ENCODE assay signal across 8 cellular contexts in genomic region chr11:62591448-62592215, GRCh38. TPM values are rescaled to one million over a fixed set of nuclear protein-coding genes. Genes with fewer than 3 reads are reported as not detected.
DNase-seq lines count a peak whose midpoint lies in the region; ATAC-seq, FAIRE-seq and TF ChIP-seq lines count a peak whose summit lies in the region.

A gene with protein sequence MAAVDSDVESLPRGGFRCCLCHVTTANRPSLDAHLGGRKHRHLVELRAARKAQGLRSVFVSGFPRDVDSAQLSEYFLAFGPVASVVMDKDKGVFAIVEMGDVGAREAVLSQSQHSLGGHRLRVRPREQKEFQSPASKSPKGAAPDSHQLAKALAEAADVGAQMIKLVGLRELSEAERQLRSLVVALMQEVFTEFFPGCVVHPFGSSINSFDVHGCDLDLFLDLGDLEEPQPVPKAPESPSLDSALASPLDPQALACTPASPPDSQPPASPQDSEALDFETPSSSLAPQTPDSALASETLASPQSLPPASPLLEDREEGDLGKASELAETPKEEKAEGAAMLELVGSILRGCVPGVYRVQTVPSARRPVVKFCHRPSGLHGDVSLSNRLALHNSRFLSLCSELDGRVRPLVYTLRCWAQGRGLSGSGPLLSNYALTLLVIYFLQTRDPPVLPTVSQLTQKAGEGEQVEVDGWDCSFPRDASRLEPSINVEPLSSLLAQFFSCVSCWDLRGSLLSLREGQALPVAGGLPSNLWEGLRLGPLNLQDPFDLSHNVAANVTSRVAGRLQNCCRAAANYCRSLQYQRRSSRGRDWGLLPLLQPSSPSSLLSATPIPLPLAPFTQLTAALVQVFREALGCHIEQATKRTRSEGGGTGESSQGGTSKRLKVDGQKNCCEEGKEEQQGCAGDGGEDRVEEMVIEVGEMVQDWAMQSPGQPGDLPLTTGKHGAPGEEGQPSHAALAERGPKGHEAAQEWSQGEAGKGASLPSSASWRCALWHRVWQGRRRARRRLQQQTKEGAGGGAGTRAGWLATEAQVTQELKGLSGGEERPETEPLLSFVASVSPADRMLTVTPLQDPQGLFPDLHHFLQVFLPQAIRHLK (minus strand): TSS chr11:62591523. CDS start chr11:62591485, 38 bp downstream.

- peak within 1 kb of the TSS; percentile 77 for H3K4me3 ChIP-seq in AG04449 (ENCODE audit: low read depth, low read length)
- H3K4me3 ChIP-seq in WI38 (ENCODE audit: low read depth, low read length), result peak within 1 kb of the TSS; percentile 76
- peak within 1 kb of the TSS; percentile 64 for H3K4me3 ChIP-seq in bronchial epithelial cell (ENCODE audit: low read depth, low read length)
- H3K4me3 ChIP-seq in smooth muscle cell, result peak within 1 kb of the TSS; percentile 84

- H3F3A ChIP-seq in smooth muscle cell (ENCODE audit: low read depth), result peaks cover 14% of the 10 kb centered on the region

- no peaks in the 10 kb centered on the region for H3K9me3 ChIP-seq in smooth muscle cell (replicated peaks; ENCODE audit: low read depth)

- CTCF ChIA-PET in AG04449 (lab: Yijun Ruan, JAX), result interaction anchor here (0.7 to 6.8 kb wide), 25 partner anchors 10 to 271 kb away, joined by 3 to 95 read pairs (median 4); partner anchors contain the start of genes B3GAT3, C11orf98, CSKMT and EEF1G

- FAIRE-seq in bronchial epithelial cell (lab: Jason Lieb, UNC), result peak; percentile 50

- POLR2A ChIA-PET in AG04449 (lab: Yijun Ruan, JAX), result interaction anchor here (0.6 to 3.1 kb wide), 38 partner anchors 9 to 290 kb away, joined by 3 to 65 read pairs (median 5); partner anchors contain the start of genes AHNAK, B3GAT3, C11orf98 and CSKMT

- 1% methylated on average over 64 of the region's 64 CpGs for WGBS in smooth muscle cell (ENCODE audit: low lambda C conversion rate)

- no peaks in the 10 kb centered on the region for H3K4me1 ChIP-seq in smooth muscle cell (ENCODE audit: low read depth)

- H3K27ac ChIP-seq in smooth muscle cell (ENCODE audit: low read depth), result peak within 1 kb of the TSS; percentile 90

- peak; percentile 97 for DNase-seq in AG04449 (ENCODE audit: low read depth, low spot score)
- DNase-seq in NCI-H2227 treated with DMSO at 0.1 percent for 48 hours (lab: John Stamatoyannopoulos, UW), result peak; percentile 99
- peak; percentile 98 for DNase-seq in bronchial epithelial cell (ENCODE audit: low read depth)
- peak; percentile 90 for DNase-seq in iPS-NIHi7 (ENCODE audit: extremely low spot score)
- DNase-seq in smooth muscle cell (lab: John Stamatoyannopoulos, UW; ENCODE audit: unreplicated experiment), result peak; percentile 77

- peak; percentile 76 for ATAC-seq in GM18907 (IDR thresholded peaks at IDR 0.05; ENCODE audit: unreplicated experiment)
- peak; percentile 86 for ATAC-seq in HG03159 (IDR thresholded peaks at IDR 0.05; ENCODE audit: unreplicated experiment)

- peak within 1 kb of the TSS; percentile 92 for H3K9ac ChIP-seq in smooth muscle cell (ENCODE audit: low read depth)

- H3K27me3 ChIP-seq in bronchial epithelial cell (ENCODE audit: control insufficient read depth, insufficient read depth, low read length) (no peaks in the 10 kb centered on the region), smooth muscle cell (ENCODE audit: low read depth) (no peaks in the 10 kb centered on the region)

- H2AFZ ChIP-seq in smooth muscle cell (ENCODE audit: low read depth), result peak within 1 kb of the TSS; percentile 80

- peak within 1 kb of the TSS; percentile 91 for H3K4me2 ChIP-seq in smooth muscle cell

- TF ChIP-seq CTCF in AG04449 (IDR thresholded peaks at IDR 0.05; ENCODE audit: insufficient read depth, low read length, missing control alignments), result no peak
- TF ChIP-seq CTCF in WI38 (IDR thresholded peaks at IDR 0.05; ENCODE audit: low read depth, low read length), result no peak
- no peak for TF ChIP-seq CTCF in bronchial epithelial cell (IDR thresholded peaks at IDR 0.05; ENCODE audit: insufficient read depth, low read length, severe bottlenecking)
- no peak for TF ChIP-seq CTCF in smooth muscle cell (IDR thresholded peaks at IDR 0.05; ENCODE audit: borderline replicate concordance, insufficient read depth, poor library complexity, severe bottlenecking)

- H3K36me3 ChIP-seq in bronchial epithelial cell (ENCODE audit: control insufficient read depth, insufficient read depth, low read length), result peaks cover 21% of the 10 kb centered on the region
- no peaks in the 10 kb centered on the region for H3K36me3 ChIP-seq in smooth muscle cell (ENCODE audit: low read depth)

- H3K79me2 ChIP-seq in smooth muscle cell (ENCODE audit: low read depth), result peaks cover 18% of the 10 kb centered on the region

- H4K20me1 ChIP-seq in smooth muscle cell (ENCODE audit: low read depth), result no peaks in the 10 kb centered on the region

RNA-seq across cellular contexts. Expression of the gene that starts here (rescaled TPM):
- total RNA-seq in bronchial epithelial cell (7.0 and 9.5 TPM in 2 replicates), smooth muscle cell (3.0 and 5.5 TPM in 2 replicates)
- polyA plus RNA-seq in smooth muscle cell, result 15.9 and 18.6 TPM in 2 replicates

Comparison
In these comparisons a context has a peak if more than half of its experiments do, and no peak if none do; other contexts are left out.
1. Peak in every context shown above with its lines: DNase-seq, ATAC-seq, H3K4me3 ChIP-seq and H3K27ac ChIP-seq.